In the genomic region with DNA sequence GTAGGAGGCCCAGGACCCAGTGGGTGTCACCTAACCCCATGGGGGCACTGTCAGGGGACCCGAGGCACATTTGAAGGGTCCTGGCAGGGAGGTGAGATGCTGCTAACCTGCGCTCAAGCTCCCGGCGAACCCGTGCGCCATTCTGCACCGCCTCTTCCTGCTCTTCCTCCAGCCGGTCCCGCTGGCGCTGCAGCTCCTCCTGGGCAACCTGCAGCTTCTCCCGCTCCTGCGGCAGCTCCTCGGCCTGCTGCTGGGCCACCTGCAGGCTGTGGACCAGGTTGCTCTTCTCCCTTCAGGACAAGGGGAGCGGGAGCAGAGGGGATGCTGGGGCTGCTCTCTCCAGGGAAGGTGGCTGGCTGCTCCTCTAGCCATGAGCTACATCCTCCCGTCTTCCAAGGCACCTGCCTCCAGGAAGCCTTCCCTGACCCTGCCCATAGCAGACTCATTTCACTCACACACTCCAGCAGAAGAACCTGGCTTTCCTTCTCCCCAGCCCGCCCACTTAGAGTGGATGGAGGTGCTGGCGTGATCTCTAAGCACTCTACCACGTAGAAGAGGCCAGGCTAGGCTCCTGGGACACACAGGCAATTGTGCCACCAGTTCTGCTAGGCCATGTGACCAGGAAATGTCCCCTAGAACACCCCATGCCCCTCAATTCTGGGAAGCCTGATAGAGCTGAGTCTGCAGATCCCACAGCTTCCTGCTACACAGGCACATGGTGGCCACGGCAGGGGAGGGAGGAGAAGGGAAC, we compare ENCODE assay signal across 2 cellular contexts.
TF ChIP-seq lines count a peak whose summit lies in the region.

No MANE protein-coding gene starts in this region.

TF ChIP-seq in HCT116, 20 proteins besides CTCF, POLR2A, EP300 and RAD21:
- TF ChIP-seq ZNF274 (IDR thresholded peaks at IDR 0.05; ENCODE audit: low read depth, low read length) (no peak), TCF7L2 (IDR thresholded peaks at IDR 0.05; ENCODE audit: borderline replicate concordance, extremely low read depth, insufficient read depth, insufficient read length) (no peak)

TF ChIP-seq in H1, 55 proteins besides CTCF, POLR2A, EP300 and RAD21:
- TF ChIP-seq MAFK (IDR thresholded peaks at IDR 0.05; ENCODE audit: low read depth, low read length) (no peak), CBX5 (IDR thresholded peaks at IDR 0.05; ENCODE audit: low read depth, low read length) (no peak), NANOG (IDR thresholded peaks at IDR 0.05; ENCODE audit: insufficient read depth, low read depth, low read length, poor library complexity, severe bottlenecking) (no peak), MAX (IDR thresholded peaks at IDR 0.05) (no peak), TBP (IDR thresholded peaks at IDR 0.05; ENCODE audit: low read depth, low read length) (no peak), RXRA (IDR thresholded peaks at IDR 0.05; ENCODE audit: insufficient read depth, low read depth, low read length) (no peak)
